Comparison of ENCODE assay signal across 8 cellular contexts in the genomic region with DNA sequence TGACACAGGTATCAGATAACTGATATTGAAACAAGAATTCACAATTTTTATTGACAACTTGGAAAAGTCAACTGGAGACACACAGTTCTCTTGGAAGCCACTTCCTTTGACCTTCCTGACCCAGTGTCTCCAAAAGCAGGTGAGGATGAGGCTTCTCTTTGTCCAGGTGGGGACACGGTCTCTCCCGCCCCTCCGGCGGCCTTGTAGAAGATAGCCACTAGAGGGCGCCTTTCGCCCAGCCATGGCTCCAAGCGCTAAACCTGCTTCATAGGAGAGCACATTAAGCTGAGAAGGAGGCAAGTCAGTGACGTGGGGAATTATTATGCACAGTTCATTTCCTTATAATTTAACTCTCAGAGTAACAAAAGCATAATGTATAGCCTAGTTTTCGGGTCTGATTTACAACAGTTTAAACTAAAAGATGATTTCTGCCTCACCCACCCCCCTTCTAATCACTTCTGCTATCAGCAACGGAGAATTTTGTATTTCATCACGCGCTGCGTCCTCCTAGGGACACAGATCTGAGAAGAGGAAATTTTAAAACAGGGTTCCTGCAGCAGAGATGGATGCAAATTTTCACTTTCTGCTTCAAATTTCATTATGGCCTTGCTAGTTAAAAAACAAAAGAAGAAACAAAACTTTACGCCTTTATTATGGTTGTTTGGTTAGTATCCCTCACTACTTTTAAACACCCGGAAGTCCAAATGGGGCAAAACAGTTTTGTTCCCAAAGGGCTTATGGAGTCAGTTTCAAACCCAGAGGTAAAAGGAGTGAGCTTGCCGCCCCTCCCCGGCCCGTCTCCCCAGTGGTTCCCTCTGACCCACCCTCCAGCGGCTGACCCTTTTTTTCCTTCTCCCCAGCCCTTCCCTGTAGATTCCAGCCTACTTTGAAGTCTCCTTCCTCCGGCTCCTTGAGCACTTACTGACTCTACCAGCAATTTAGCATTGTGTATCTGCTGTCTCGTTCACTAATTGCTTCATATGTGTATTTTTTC.
A peak's percentile ranks its signal among the peaks of the same experiment; 100 is the strongest.
DNase-seq lines count a peak whose midpoint lies in the region; ATAC-seq, FAIRE-seq and TF ChIP-seq lines count a peak whose summit lies in the region.

No MANE protein-coding gene starts in this region.

- H3K4me3 Mint-ChIP-seq in osteocyte (ENCODE audit: unreplicated experiment), result peak overlapping the region; percentile 69

- H3K27me3 Mint-ChIP-seq in osteocyte (ENCODE audit: unreplicated experiment), result peaks cover 43% of the 10 kb centered on the region

- H3K27ac Mint-ChIP-seq in osteocyte (ENCODE audit: unreplicated experiment), result peak overlapping the region; percentile 48

- no peaks in the 10 kb centered on the region for H3K9me3 ChIP-seq in thoracic aorta

- TF ChIP-seq POLR2A in H54 (IDR thresholded peaks at IDR 0.05; ENCODE audit: low read depth, low read length), result no peak

- peaks cover 10% of the 10 kb centered on the region for H3K4me1 Mint-ChIP-seq in osteocyte (ENCODE audit: unreplicated experiment)

- TF ChIP-seq CTCF in LNCAP (IDR thresholded peaks at IDR 0.05), result peak; percentile 85
- peak; percentile 98 for TF ChIP-seq CTCF in osteocyte (IDR thresholded peaks at IDR 0.05)
- TF ChIP-seq CTCF in thoracic aorta (IDR thresholded peaks at IDR 0.05), result peak; percentile 90

- H3K36me3 ChIP-seq in thoracic aorta, result no peaks in the 10 kb centered on the region

- H3K36me3 Mint-ChIP-seq in osteocyte (ENCODE audit: unreplicated experiment), result no peaks in the 10 kb centered on the region

- peaks cover 0 to 5% of the 10 kb centered on the region in 2 donors for H3K4me1 ChIP-seq in thoracic aorta (ENCODE audit: control insufficient read depth in 1 of 2, low read depth in 2 of 2)

- DNase-seq in ELF-1 (ENCODE audit: low read depth, low spot score), result peak; percentile 95
- DNase-seq in H54 (ENCODE audit: insufficient read length, low spot score), result peak; percentile 37
- DNase-seq in SHP77 treated with DMSO at 0.1 percent for 48 hours (lab: John Stamatoyannopoulos, UW), result peak; percentile 26
- peak; percentile 66 for DNase-seq in activated gamma-delta T cell treated with anti-CD3 and anti-CD28 coated beads, Interleukin-2, amount 50 U/mL, for 16 hours (ENCODE audit: low read depth)
- peak; percentile 60 for DNase-seq in glomerular endothelial cell (ENCODE audit: extremely low read depth, low read depth, low spot score)
- DNase-seq in osteocyte (ENCODE audit: extremely low spot score, unreplicated experiment), result peak; percentile 91
- no peak for DNase-seq in thoracic aorta (ENCODE audit: low spot score)

- peak overlapping the region; percentile 72 for H3K4me3 ChIP-seq in thoracic aorta

- no peaks in the 10 kb centered on the region for H3K9me3 Mint-ChIP-seq in osteocyte (ENCODE audit: unreplicated experiment)

- peak; percentile 27 for FAIRE-seq in H54 (lab: Jason Lieb, UNC)

- peak overlapping the region; percentile 32 to 40 for H3K27ac ChIP-seq in thoracic aorta

- ATAC-seq in thoracic aorta (ENCODE audit: insufficient number of reproducible peaks, low FRiP score, low read depth), result no peak

- no peaks in the 10 kb centered on the region for H3K27me3 ChIP-seq in thoracic aorta (replicated peaks; ENCODE audit: insufficient read depth)
